2 cellular contexts compared by ENCODE assay signal in genomic region chr18:13137939-13138821, GRCh38.
TF ChIP-seq lines count a peak whose summit lies in the region.

No MANE protein-coding gene starts in this region.

TF ChIP-seq in GM12878, 131 proteins besides CTCF, POLR2A, EP300 and RAD21 (continued from another document and continues in another):
- no peak for TF ChIP-seq NKRF (conservative IDR thresholded peaks at IDR 0.05)
- TF ChIP-seq PKNOX1 (IDR thresholded peaks at IDR 0.05), result no peak
- TF ChIP-seq TCF3 (IDR thresholded peaks at IDR 0.05; ENCODE audit: borderline replicate concordance, insufficient read depth, low read depth, low read length), result no peak
- no peak for TF ChIP-seq MXI1 (IDR thresholded peaks at IDR 0.05; ENCODE audit: low read depth, low read length)
- no peak for TF ChIP-seq ZBTB11 (CRISPR knock-in tag; IDR thresholded peaks at IDR 0.05)
- TF ChIP-seq NRF1 (conservative IDR thresholded peaks at IDR 0.05; ENCODE audit: low read depth, low read length), result no peak
- no peak for TF ChIP-seq CHD1 (IDR thresholded peaks at IDR 0.05; ENCODE audit: low read depth, low read length)
- TF ChIP-seq SIX5 (IDR thresholded peaks at IDR 0.05; ENCODE audit: low read depth, low read length, severe bottlenecking), result no peak
- peak; percentile 22; the same call in 1 of the 2 replicates for TF ChIP-seq CHD2 (IDR thresholded peaks at IDR 0.05; ENCODE audit: borderline replicate concordance, low read depth, low read length)
- TF ChIP-seq ASH2L (IDR thresholded peaks at IDR 0.05; ENCODE audit: borderline replicate concordance, low read depth), result no peak
- TF ChIP-seq HCFC1 (IDR thresholded peaks at IDR 0.05; ENCODE audit: low read length), result no peak
- no peak for TF ChIP-seq JUNB (IDR thresholded peaks at IDR 0.05)
- no peak for TF ChIP-seq PML (IDR thresholded peaks at IDR 0.05; ENCODE audit: low read length)
- no peak for TF ChIP-seq CEBPB (IDR thresholded peaks at IDR 0.05; ENCODE audit: borderline replicate concordance in 1 of 2, low read depth in 2 of 2, low read length in 2 of 2)
- no peak for TF ChIP-seq MTA3 (IDR thresholded peaks at IDR 0.05; ENCODE audit: borderline replicate concordance, low read length)
- no peak for TF ChIP-seq MYB (IDR thresholded peaks at IDR 0.05; ENCODE audit: borderline replicate concordance, low read depth, low read length)
- no peak for TF ChIP-seq SREBF2 (IDR thresholded peaks at IDR 0.05; ENCODE audit: low read length)
- no peak for TF ChIP-seq WRNIP1 (IDR thresholded peaks at IDR 0.05; ENCODE audit: borderline replicate concordance, low read depth, low read length)
- TF ChIP-seq MLLT1 (IDR thresholded peaks at IDR 0.05), result peak; percentile 69
- no peak for TF ChIP-seq USF2 (IDR thresholded peaks at IDR 0.05; ENCODE audit: borderline replicate concordance, low read depth, low read length)

TF ChIP-seq in HepG2, 621 proteins besides CTCF, POLR2A, EP300 and RAD21 (continued from another document and continues in another):
- TF ChIP-seq ZNF512 (CRISPR knock-in tag; IDR thresholded peaks at IDR 0.05) (no peak), TERF1 (CRISPR knock-in tag; IDR thresholded peaks at IDR 0.05) (no peak), REST (IDR thresholded peaks at IDR 0.05; ENCODE audit: borderline replicate concordance in 1 of 2, low read depth in 1 of 2, low read length in 2 of 2) (no peak; a peak in 1 of 4 replicates), FOXC1 (CRISPR knock-in tag; IDR thresholded peaks at IDR 0.05; ENCODE audit: borderline replicate concordance) (no peak), RBAK (CRISPR knock-in tag; IDR thresholded peaks at IDR 0.05) (no peak), NCOA2 (CRISPR knock-in tag; IDR thresholded peaks at IDR 0.05) (no peak; the same call in 1 of the 2 replicates), HIVEP1 (CRISPR knock-in tag; IDR thresholded peaks at IDR 0.05) (no peak), ZSCAN31 (CRISPR knock-in tag; IDR thresholded peaks at IDR 0.05; ENCODE audit: low read depth) (peak; percentile 15; the same call in 1 of the 2 replicates), ZNF496 (CRISPR knock-in tag; IDR thresholded peaks at IDR 0.05; ENCODE audit: insufficient replicate concordance) (no peak), PPARG (CRISPR knock-in tag; conservative IDR thresholded peaks at IDR 0.05) (no peak; the same call in 1 of the 2 replicates), ZNF580 (CRISPR knock-in tag; IDR thresholded peaks at IDR 0.05; ENCODE audit: borderline replicate concordance, low read depth) (peak; percentile 39; the same call in 1 of the 2 replicates), BATF2 (CRISPR knock-in tag; IDR thresholded peaks at IDR 0.05) (no peak), SMAD3 (CRISPR knock-in tag; IDR thresholded peaks at IDR 0.05) (peak; percentile 45; the same call in 1 of the 2 replicates), ZHX1 (CRISPR knock-in tag; IDR thresholded peaks at IDR 0.05; ENCODE audit: low read depth) (no peak), SYNCRIP (IDR thresholded peaks at IDR 0.05; ENCODE audit: insufficient read depth, low read depth, low read length) (no peak), ZNF362 (CRISPR knock-in tag; IDR thresholded peaks at IDR 0.05; ENCODE audit: borderline replicate concordance) (no peak), IKZF5 (CRISPR knock-in tag; IDR thresholded peaks at IDR 0.05) (0 out of 2 replicates have a peak, but pooled peaks have one; percentile 18), ZBTB34 (CRISPR knock-in tag; IDR thresholded peaks at IDR 0.05) (no peak), BORCS8-MEF2B (CRISPR knock-in tag; IDR thresholded peaks at IDR 0.05) (0 out of 2 replicates have a peak, but pooled peaks have one; percentile 23), ZNF839 (CRISPR knock-in tag; IDR thresholded peaks at IDR 0.05; ENCODE audit: borderline replicate concordance) (no peak), ZBTB20 (CRISPR knock-in tag; IDR thresholded peaks at IDR 0.05; ENCODE audit: borderline replicate concordance, low read depth) (no peak), ZNF574 (CRISPR knock-in tag; IDR thresholded peaks at IDR 0.05) (peak; percentile 12; the same call in 1 of the 2 replicates), REL (CRISPR knock-in tag; conservative IDR thresholded peaks at IDR 0.05) (0 out of 2 replicates have a peak, but pooled peaks have one; percentile 8), ZNF670 (CRISPR knock-in tag; IDR thresholded peaks at IDR 0.05; ENCODE audit: borderline replicate concordance) (no peak; the same call in 1 of the 2 replicates), DMAP1 (CRISPR knock-in tag; IDR thresholded peaks at IDR 0.05) (peak; percentile 51; the same call in 1 of the 2 replicates), TOE1 (CRISPR knock-in tag; IDR thresholded peaks at IDR 0.05) (0 out of 2 replicates have a peak, but pooled peaks have one; percentile 42), REXO4 (CRISPR knock-in tag; IDR thresholded peaks at IDR 0.05; ENCODE audit: borderline replicate concordance) (no peak), EZH2 (conservative IDR thresholded peaks at IDR 0.05; ENCODE audit: low read depth, low read length) (no peak), SP140L (CRISPR knock-in tag; IDR thresholded peaks at IDR 0.05; ENCODE audit: borderline replicate concordance) (no peak), ZNF441 (CRISPR knock-in tag; IDR thresholded peaks at IDR 0.05; ENCODE audit: borderline replicate concordance) (0 out of 2 replicates have a peak, but pooled peaks have one; percentile 51), FOXJ3 (CRISPR knock-in tag; IDR thresholded peaks at IDR 0.05; ENCODE audit: borderline replicate concordance) (no peak), ZNF274 (CRISPR knock-in tag; IDR thresholded peaks at IDR 0.05) (peak; percentile 19; the same call in 1 of the 2 replicates), NRL (CRISPR knock-in tag; IDR thresholded peaks at IDR 0.05; ENCODE audit: borderline replicate concordance) (no peak; the same call in 1 of the 2 replicates), ZBTB8A (CRISPR knock-in tag; IDR thresholded peaks at IDR 0.05; ENCODE audit: borderline replicate concordance, low read depth) (no peak)
